1 cellular context compared by ENCODE assay signal in the genomic region with DNA sequence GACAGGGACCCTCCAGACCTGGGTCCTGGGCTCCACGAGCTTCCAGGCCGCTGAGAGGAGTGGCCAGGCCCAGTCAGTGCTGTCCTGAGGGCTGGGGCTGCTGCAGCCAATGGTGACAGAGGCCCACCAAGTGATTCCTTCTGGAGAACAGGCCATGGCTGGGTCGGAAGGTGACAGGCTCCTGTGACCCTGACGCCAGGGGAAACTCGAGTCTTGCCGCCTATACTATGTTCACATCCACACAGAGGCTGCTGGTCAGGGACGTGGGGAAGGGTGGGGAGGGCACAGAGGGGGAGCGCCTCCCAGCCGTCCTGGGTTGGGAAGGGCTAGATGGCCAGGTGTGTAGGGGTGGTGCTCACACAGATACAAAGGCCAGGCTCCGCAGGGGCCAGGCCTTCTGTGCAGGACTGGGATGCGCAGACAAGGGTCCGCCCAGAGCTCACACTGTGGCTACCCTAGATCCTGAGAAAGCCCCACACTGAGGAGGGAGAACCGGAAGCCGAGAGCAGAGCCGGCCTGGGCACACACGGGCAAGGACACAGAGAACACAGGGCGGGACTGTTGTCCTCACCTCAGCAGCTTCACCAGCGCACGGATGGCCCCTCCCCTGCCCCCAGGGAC.
TF ChIP-seq lines count a peak whose summit lies in the region.

No MANE protein-coding gene starts in this region.

TF ChIP-seq in HepG2, 621 proteins besides CTCF, POLR2A, EP300 and RAD21:
- TF ChIP-seq GABPB1 (CRISPR knock-in tag; IDR thresholded peaks at IDR 0.05): peak; percentile 30; the same call in 1 of the 2 replicates
- TF ChIP-seq ZNF7 (CRISPR knock-in tag; IDR thresholded peaks at IDR 0.05): no peak
